ENCODE assay signal across 23 cellular contexts in genomic region chr3:78878011-78878410, GRCh38.
DNase-seq lines count a peak whose midpoint lies in the region; ATAC-seq and TF ChIP-seq lines count a peak whose summit lies in the region.
"Had no signal": no experiment of that assay in that cellular context is flagged by ENCODE, and none has a peak within 500 bp of the region (broad histone marks: within the 10 kb centered on the region; RNA-seq: fewer than 3 reads in every experiment).

No MANE protein-coding gene starts in this region.

- H3K4me1 Mint-ChIP-seq in endothelial cell (ENCODE audit: unreplicated experiment), result peaks cover 27% of the 10 kb centered on the region
- H3K4me1 Mint-ChIP-seq in activated CD8-positive, alpha-beta T cell treated with anti-CD3 and anti-CD28 coated beads for 36 hours (ENCODE audit: low read depth), result no peaks in the 10 kb centered on the region
- H3K4me1 Mint-ChIP-seq: B cell, T-cell had no signal

- intact Hi-C loops in activated CD8-positive, alpha-beta T cell treated with anti-CD3 and anti-CD28 coated beads for 36 hours (cut with micrococcal nuclease), result no loop called here

- H3K27ac Mint-ChIP-seq in endothelial cell (ENCODE audit: unreplicated experiment), result peak overlapping the region; percentile 26
- no peak overlapping the region for H3K27ac Mint-ChIP-seq in activated CD8-positive, alpha-beta T cell treated with anti-CD3 and anti-CD28 coated beads for 36 hours
- H3K27ac Mint-ChIP-seq: activated T-helper 2 cell treated with anti-CD3 and anti-CD28 coated beads, Interferon-gamma antibody, Interleukin-2, Interleukin-4, amounts not matched to agents 10 μg/mL and 5 μg/mL and 100 μg/mL, durations not matched to agents 14 hours and 24 hours and 36 hours; B cell; T-cell had no signal

- no peaks in the 10 kb centered on the region for H3K9me3 Mint-ChIP-seq in endothelial cell (ENCODE audit: unreplicated experiment)
- no peaks in the 10 kb centered on the region for H3K9me3 Mint-ChIP-seq in activated CD8-positive, alpha-beta T cell treated with anti-CD3 and anti-CD28 coated beads for 36 hours

- POLR2A ChIA-PET in activated CD8-positive, alpha-beta T cell treated with anti-CD3 and anti-CD28 coated beads for 36 hours (lab: Charles Lee), result no interaction called here

- H3K27me3 Mint-ChIP-seq in endothelial cell (ENCODE audit: unreplicated experiment), result no peaks in the 10 kb centered on the region
- no peaks in the 10 kb centered on the region for H3K27me3 Mint-ChIP-seq in activated CD8-positive, alpha-beta T cell treated with anti-CD3 and anti-CD28 coated beads for 36 hours
- H3K27me3 Mint-ChIP-seq: B cell, T-cell had no signal

- CTCF ChIA-PET in activated CD8-positive, alpha-beta T cell treated with anti-CD3 and anti-CD28 coated beads for 36 hours (lab: Charles Lee), result no interaction called here

- no peak for TF ChIP-seq CTCF in endothelial cell (IDR thresholded peaks at IDR 0.05; ENCODE audit: unreplicated experiment)
- no peak for TF ChIP-seq CTCF in activated CD8-positive, alpha-beta T cell treated with anti-CD3 and anti-CD28 coated beads for 36 hours (IDR thresholded peaks at IDR 0.05)

- DNase-seq in ELR (ENCODE audit: low read depth), result peak; percentile 77
- peak; percentile 71 for DNase-seq in M059J (ENCODE audit: low read depth)
- no peak for DNase-seq in endothelial cell (ENCODE audit: low spot score)
- DNase-seq in non-pigmented ciliary epithelial cell (ENCODE audit: low read depth), result peak; percentile 75
- no peak for DNase-seq in activated CD8-positive, alpha-beta T cell treated with anti-CD3 and anti-CD28 coated beads for 36 hours
- no peak for DNase-seq in superior temporal gyrus (ENCODE audit: extremely low spot score)
- DNase-seq: activated CD4-positive, alpha-beta T cell treated with anti-CD3 and anti-CD28 coated beads for 48 hours; COR-L47; KBM-7; left ventricle myocardium inferior; NCI-H1092; NCI-H2107; NCI-H510A treated with DMSO at 0.1 percent for 48 hours; stimulated activated naive CD8-positive, alpha-beta T cell treated with anti-CD3 and anti-CD28 coated beads, Interleukin-15, Interleukin-2, amounts not matched to agents 100 U/mL and 50 U/mL, for 24 hours; T-cell; transverse colon had no signal

- H3K4me3 Mint-ChIP-seq in endothelial cell (ENCODE audit: unreplicated experiment), result no peak overlapping the region
- no peak overlapping the region for H3K4me3 Mint-ChIP-seq in activated CD8-positive, alpha-beta T cell treated with anti-CD3 and anti-CD28 coated beads for 36 hours
- H3K4me3 Mint-ChIP-seq: B cell, T-cell had no signal

- no peaks in the 10 kb centered on the region for H3K36me3 Mint-ChIP-seq in endothelial cell (ENCODE audit: low read depth, unreplicated experiment)
- H3K36me3 Mint-ChIP-seq in activated CD8-positive, alpha-beta T cell treated with anti-CD3 and anti-CD28 coated beads for 36 hours (ENCODE audit: low read depth), result no peaks in the 10 kb centered on the region
- H3K36me3 Mint-ChIP-seq: T-cell had no signal

- ATAC-seq in GM21381 (IDR thresholded peaks at IDR 0.05; ENCODE audit: unreplicated experiment) (no peak), GM21619 (IDR thresholded peaks at IDR 0.05; ENCODE audit: unreplicated experiment) (no peak)
- ATAC-seq in activated CD8-positive, alpha-beta T cell treated with anti-CD3 and anti-CD28 coated beads for 36 hours, result no peak
- ATAC-seq: HCT116; Right ventricle myocardium inferior; sciatic nerve; stimulated activated naive CD8-positive, alpha-beta T cell treated with anti-CD3 and anti-CD28 coated beads, Interleukin-15, Interleukin-2, amounts not matched to agents 100 U/mL and 50 U/mL, for 24 hours; T-cell had no signal

Comparison
In these comparisons a context has a peak if more than half of its experiments do, and no peak if none do; other contexts are left out.
1. DNase-seq: peak in ELR (single experiment), M059J (single experiment) and non-pigmented ciliary epithelial cell (single experiment); none in endothelial cell (single experiment), activated CD8-positive, alpha-beta T cell treated with anti-CD3 and anti-CD28 coated beads for 36 hours (single experiment) and superior temporal gyrus (single experiment).